25 cellular contexts compared by ENCODE assay signal in the genomic region with DNA sequence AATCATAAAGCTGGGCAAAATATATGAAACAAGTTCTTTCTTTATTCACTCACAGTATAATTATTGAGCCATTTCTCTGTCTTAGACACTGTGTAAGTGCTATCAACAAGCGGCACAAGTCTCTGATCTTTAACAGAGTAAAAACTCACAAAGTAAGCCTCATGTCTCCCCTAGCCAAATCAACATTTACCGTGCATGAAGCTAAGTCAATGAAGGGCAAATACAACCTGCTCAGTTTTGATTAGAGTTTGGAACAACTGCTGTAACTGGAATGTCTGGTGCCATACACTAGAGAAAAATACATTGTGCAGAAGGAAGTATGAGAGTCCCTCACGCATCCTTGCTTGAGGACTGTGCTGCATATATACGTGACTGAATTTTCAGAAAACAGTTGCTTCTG.
"Had no signal": no experiment of that assay in that cellular context is flagged by ENCODE, and none has a peak within 500 bp of the region (broad histone marks: within the 10 kb centered on the region; RNA-seq: fewer than 3 reads in every experiment).

No MANE protein-coding gene starts in this region.

- H3K4me3 Mint-ChIP-seq: dendritic cell treated with granulocyte-macrophage colony-stimulating factor and Interleukin-4, amounts not matched to agents 40 ng/mL and 50 ng/mL, for 4 days; effector memory CD8-positive, alpha-beta T cell; endodermal cell; memory B cell; naive thymus-derived CD4-positive, alpha-beta T cell had no signal

- H3K27ac ChIP-seq: colonic mucosa, epithelial cell of prostate, esophagus squamous epithelium, gastrocnemius medialis, heart right ventricle, left lung, lower lobe of right lung had no signal

- H3K27ac Mint-ChIP-seq: dendritic cell treated with granulocyte-macrophage colony-stimulating factor and Interleukin-4, amounts not matched to agents 40 ng/mL and 50 ng/mL, for 4 days; effector memory CD8-positive, alpha-beta T cell; endodermal cell; memory B cell; naive thymus-derived CD4-positive, alpha-beta T cell had no signal

- DNase-seq: colonic mucosa; cortex of kidney; effector CD8-positive, alpha-beta T cell; effector memory CD8-positive, alpha-beta T cell; endodermal cell; erythroblast; esophagus squamous epithelium; foreskin fibroblast; foreskin melanocyte; gastrocnemius medialis; glutamatergic neuron; head of caudate nucleus; heart right ventricle; hippocampal formation; left cardiac atrium; left lung; left ventricle myocardium superior; lower lobe of right lung; mesendoderm; midbrain; naive thymus-derived CD4-positive, alpha-beta T cell had no signal

- H3K4me1 Mint-ChIP-seq: memory B cell; naive thymus-derived CD4-positive, alpha-beta T cell had no signal

- H3K9me3 Mint-ChIP-seq: dendritic cell treated with granulocyte-macrophage colony-stimulating factor and Interleukin-4, amounts not matched to agents 40 ng/mL and 50 ng/mL, for 4 days; endodermal cell; memory B cell had no signal

- ATAC-seq: effector memory CD8-positive, alpha-beta T cell; esophagus mucosa; gastrocnemius medialis; heart right ventricle; left cardiac atrium; left lung; left ventricle myocardium superior; lower lobe of right lung; naive thymus-derived CD4-positive, alpha-beta T cell had no signal

- H3K4me1 ChIP-seq: colonic mucosa, esophagus squamous epithelium, gastrocnemius medialis, heart right ventricle, left lung, lower lobe of right lung had no signal

- H3K27me3 ChIP-seq: colonic mucosa, esophagus squamous epithelium, gastrocnemius medialis, heart right ventricle, left lung had no signal

- H3K4me3 ChIP-seq: colonic mucosa, esophagus squamous epithelium, gastrocnemius medialis, heart right ventricle, left lung, lower lobe of right lung had no signal

- H3K27me3 Mint-ChIP-seq: dendritic cell treated with granulocyte-macrophage colony-stimulating factor and Interleukin-4, amounts not matched to agents 40 ng/mL and 50 ng/mL, for 4 days; effector memory CD8-positive, alpha-beta T cell; memory B cell; naive thymus-derived CD4-positive, alpha-beta T cell had no signal

- H3K36me3 Mint-ChIP-seq: memory B cell; naive thymus-derived CD4-positive, alpha-beta T cell had no signal

- H3K9me3 ChIP-seq: colonic mucosa, esophagus squamous epithelium, gastrocnemius medialis, heart right ventricle, left lung, lower lobe of right lung had no signal

- H3K36me3 ChIP-seq: colonic mucosa, esophagus squamous epithelium, gastrocnemius medialis, heart right ventricle, left lung, lower lobe of right lung had no signal
